ENCODE assay signal across 8 cellular contexts in the genomic region with DNA sequence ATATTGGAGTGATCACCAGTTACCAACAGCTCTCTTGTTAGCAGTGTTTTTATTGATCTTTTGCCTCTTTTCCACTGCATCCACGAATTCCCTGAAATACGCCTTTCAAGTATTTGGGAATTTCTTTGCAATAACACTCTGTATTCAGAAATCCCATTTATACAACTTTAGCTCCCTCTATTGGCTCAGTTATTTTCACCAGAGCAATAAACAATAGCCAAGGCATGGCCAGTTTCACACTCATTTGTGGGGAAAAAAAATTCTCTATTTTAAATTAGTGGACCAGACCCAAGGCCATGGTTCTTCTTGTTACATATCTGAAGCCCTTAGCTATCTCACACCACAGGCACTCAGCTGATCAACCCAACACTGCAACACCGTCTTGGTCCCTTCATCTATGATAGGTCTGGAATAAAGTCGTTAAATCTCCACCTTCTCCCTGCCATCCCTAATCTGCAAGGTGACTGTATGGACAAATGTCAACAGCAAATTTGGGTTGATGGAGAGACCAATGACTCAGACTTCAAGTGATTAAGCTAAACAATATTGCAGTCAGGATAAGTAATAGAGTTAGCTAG.
DNase-seq lines count a peak whose midpoint lies in the region; ATAC-seq and TF ChIP-seq lines count a peak whose summit lies in the region.

No MANE protein-coding gene starts in this region.

- H3K36me3 ChIP-seq in tibial artery: no peaks in the 10 kb centered on the region
- no peaks in the 10 kb centered on the region for H3K36me3 ChIP-seq in CD8-positive, alpha-beta T cell (ENCODE audit: insufficient read depth, low read length)

- H3K4me3 ChIP-seq in foreskin fibroblast (ENCODE audit: low read depth in 1 of 2, low read length in 2 of 2): no peak overlapping the region
- no peak overlapping the region for H3K4me3 ChIP-seq in tibial artery
- H3K4me3 ChIP-seq in CD8-positive, alpha-beta T cell (ENCODE audit: low read depth, low read length): no peak overlapping the region

- H3K27me3 Mint-ChIP-seq in CD8-positive, alpha-beta T cell (ENCODE audit: low read depth): no peaks in the 10 kb centered on the region

- ATAC-seq in CD8-positive, alpha-beta T cell: no peak

- POLR2A ChIA-PET in CD8-positive, alpha-beta T cell (lab: Charles Lee): no interaction called here

- no peaks in the 10 kb centered on the region for H3K9me3 Mint-ChIP-seq in CD8-positive, alpha-beta T cell

- no peak overlapping the region for H3K27ac Mint-ChIP-seq in CD8-positive, alpha-beta T cell

- no peak overlapping the region for H3K27ac ChIP-seq in tibial artery
- no peak overlapping the region for H3K27ac ChIP-seq in CD8-positive, alpha-beta T cell (ENCODE audit: low read depth, low read length)

- TF ChIP-seq CTCF in foreskin fibroblast (IDR thresholded peaks at IDR 0.05; ENCODE audit: low read depth, low read length): peak; percentile 35
- peak; percentile 26 to 43 for TF ChIP-seq CTCF in tibial artery (IDR thresholded peaks at IDR 0.05)
- no peak for TF ChIP-seq CTCF in CD8-positive, alpha-beta T cell (IDR thresholded peaks at IDR 0.05)

- H3K27me3 ChIP-seq in tibial artery: no peaks in the 10 kb centered on the region
- H3K27me3 ChIP-seq in CD8-positive, alpha-beta T cell (ENCODE audit: insufficient read depth, low read length): no peaks in the 10 kb centered on the region

- H3K9me3 ChIP-seq in tibial artery: no peaks in the 10 kb centered on the region
- no peaks in the 10 kb centered on the region for H3K9me3 ChIP-seq in CD8-positive, alpha-beta T cell (ENCODE audit: low read length)

- H3K4me1 Mint-ChIP-seq in CD8-positive, alpha-beta T cell (ENCODE audit: low read depth): peaks cover 11% of the 10 kb centered on the region

- H3K36me3 Mint-ChIP-seq in CD8-positive, alpha-beta T cell: no peaks in the 10 kb centered on the region

- DNase-seq in NCI-H2107 treated with DMSO at 0.1 percent for 48 hours (lab: John Stamatoyannopoulos, UW; ENCODE audit: unreplicated experiment): peak; percentile 35
- no peak for DNase-seq in NCI-H2107 (lab: John Stamatoyannopoulos, UW)
- DNase-seq in RPMI7951 (ENCODE audit: low read depth): peak; percentile 18
- DNase-seq in foreskin fibroblast: peak; percentile 12 to 57
- DNase-seq in tibial artery: no peak
- DNase-seq in iPS-NIHi7 (ENCODE audit: extremely low spot score): no peak
- DNase-seq in COLO668 (lab: John Stamatoyannopoulos, UW; ENCODE audit: unreplicated experiment): no peak
- DNase-seq in CD8-positive, alpha-beta T cell: no peak

- CTCF ChIA-PET in CD8-positive, alpha-beta T cell (lab: Charles Lee): interaction anchor here (0.7 to 1.8 kb wide), 3 partner anchors 13 to 1041 kb away, joined by 3 to 8 read pairs (median 3); no protein-coding TSS in a partner anchor

- H3K4me1 ChIP-seq in tibial artery: peaks cover 0 to 8% (median 3%) of the 10 kb centered on the region in 4 donors
- H3K4me1 ChIP-seq in CD8-positive, alpha-beta T cell (ENCODE audit: insufficient read depth, low read length): peaks cover 6% of the 10 kb centered on the region

- intact Hi-C loops in tibial artery (cut with DNase I; ENCODE audit: low total_unique reads): no loop called here
- intact Hi-C loops in CD8-positive, alpha-beta T cell (cut with DNase I, micrococcal nuclease): no loop called here

- no peak overlapping the region for H3K4me3 Mint-ChIP-seq in CD8-positive, alpha-beta T cell

Comparison
In these comparisons a context has a peak if more than half of its experiments do, and no peak if none do; other contexts are left out.
1. DNase-seq: peak in NCI-H2107 treated with DMSO at 0.1 percent for 48 hours (single experiment), RPMI7951 (single experiment) and foreskin fibroblast (2 of 2); none in NCI-H2107 (single experiment), tibial artery (0 of 2), iPS-NIHi7 (single experiment), COLO668 (single experiment) and CD8-positive, alpha-beta T cell (0 of 7).